1 cellular context compared by ENCODE assay signal in genomic region chr20:40689100-40689942, GRCh38.
TF ChIP-seq lines count a peak whose summit lies in the region.

Gene MAFB (minus strand): TSS chr20:40689236. CDS start chr20:40688850, 386 bp downstream.

TF ChIP-seq in HepG2, 621 proteins besides CTCF, POLR2A, EP300 and RAD21 (continued from another document and continues in another):
- no peak for TF ChIP-seq ZNF713 (CRISPR knock-in tag; IDR thresholded peaks at IDR 0.05)
- peak; percentile 73 for TF ChIP-seq MYPOP (CRISPR knock-in tag; IDR thresholded peaks at IDR 0.05)
- no peak for TF ChIP-seq FLYWCH1 (CRISPR knock-in tag; IDR thresholded peaks at IDR 0.05)
- no peak for TF ChIP-seq TMF1 (CRISPR knock-in tag; IDR thresholded peaks at IDR 0.05; ENCODE audit: low read depth)
- TF ChIP-seq ZNF652 (CRISPR knock-in tag; IDR thresholded peaks at IDR 0.05; ENCODE audit: borderline replicate concordance, low read depth): no peak
- TF ChIP-seq ZNF646 (CRISPR knock-in tag; IDR thresholded peaks at IDR 0.05): no peak
- TF ChIP-seq ZNF660 (CRISPR knock-in tag; IDR thresholded peaks at IDR 0.05; ENCODE audit: borderline replicate concordance, low read depth): no peak
- no peak for TF ChIP-seq JUN (CRISPR knock-in tag; IDR thresholded peaks at IDR 0.05)
- TF ChIP-seq RFX3 (CRISPR knock-in tag; IDR thresholded peaks at IDR 0.05): no peak
- TF ChIP-seq ZNF251 (CRISPR knock-in tag; IDR thresholded peaks at IDR 0.05): no peak
- TF ChIP-seq ZNF619 (CRISPR knock-in tag; IDR thresholded peaks at IDR 0.05): no peak
- no peak for TF ChIP-seq DMTF1 (CRISPR knock-in tag; IDR thresholded peaks at IDR 0.05)
- TF ChIP-seq REL (CRISPR knock-in tag; conservative IDR thresholded peaks at IDR 0.05): no peak
- no peak for TF ChIP-seq BRCA1 (CRISPR knock-in tag; IDR thresholded peaks at IDR 0.05)
- TF ChIP-seq ZNF790 (CRISPR knock-in tag; IDR thresholded peaks at IDR 0.05; ENCODE audit: borderline replicate concordance): 0 out of 2 replicates have a peak, but pooled peaks have one; percentile 23
- no peak for TF ChIP-seq RCOR2 (CRISPR knock-in tag; IDR thresholded peaks at IDR 0.05)
- peak; percentile 59; the same call in 1 of the 2 replicates for TF ChIP-seq ZNF225 (CRISPR knock-in tag; IDR thresholded peaks at IDR 0.05)
- TF ChIP-seq ZNF329 (CRISPR knock-in tag; IDR thresholded peaks at IDR 0.05; ENCODE audit: low read depth): peak; percentile 73; the same call in 1 of the 2 replicates
- TF ChIP-seq PAWR (CRISPR knock-in tag; IDR thresholded peaks at IDR 0.05; ENCODE audit: borderline replicate concordance): no peak
- TF ChIP-seq ZMYM2 (CRISPR knock-in tag; IDR thresholded peaks at IDR 0.05): no peak
- no peak for TF ChIP-seq GLI4 (CRISPR knock-in tag; IDR thresholded peaks at IDR 0.05; ENCODE audit: borderline replicate concordance)
- TF ChIP-seq MBNL3 (CRISPR knock-in tag; conservative IDR thresholded peaks at IDR 0.05): no peak
- TF ChIP-seq SP140L (CRISPR knock-in tag; IDR thresholded peaks at IDR 0.05; ENCODE audit: borderline replicate concordance): no peak
- TF ChIP-seq RBAK (CRISPR knock-in tag; IDR thresholded peaks at IDR 0.05): no peak
- no peak for TF ChIP-seq CSRNP1 (CRISPR knock-in tag; IDR thresholded peaks at IDR 0.05)
- TF ChIP-seq FOXA3 (CRISPR knock-in tag; IDR thresholded peaks at IDR 0.05): no peak
- no peak for TF ChIP-seq NFIC (IDR thresholded peaks at IDR 0.05; ENCODE audit: low read length)
- TF ChIP-seq E2F2 (CRISPR knock-in tag; IDR thresholded peaks at IDR 0.05; ENCODE audit: borderline replicate concordance): no peak
- TF ChIP-seq PITX1 (CRISPR knock-in tag; IDR thresholded peaks at IDR 0.05): peak; percentile 17; the same call in 1 of the 2 replicates
- TF ChIP-seq SNAPC4 (CRISPR knock-in tag; IDR thresholded peaks at IDR 0.05): no peak
- TF ChIP-seq PRMT3 (CRISPR knock-in tag; IDR thresholded peaks at IDR 0.05; ENCODE audit: borderline replicate concordance, low read depth): peak; percentile 39; the same call in 1 of the 2 replicates
- TF ChIP-seq HNRNPUL1 (IDR thresholded peaks at IDR 0.05; ENCODE audit: low read depth, low read length): no peak
- peak; percentile 53; the same call in 1 of the 2 replicates for TF ChIP-seq ZNF451 (CRISPR knock-in tag; IDR thresholded peaks at IDR 0.05)
- TF ChIP-seq TFE3 (CRISPR knock-in tag; IDR thresholded peaks at IDR 0.05): no peak
- TF ChIP-seq SMAD3 (CRISPR knock-in tag; IDR thresholded peaks at IDR 0.05): no peak
- TF ChIP-seq ATF7-NPFF (CRISPR knock-in tag; IDR thresholded peaks at IDR 0.05; ENCODE audit: low read depth): no peak
